8 cellular contexts compared by ENCODE assay signal in the genomic region with DNA sequence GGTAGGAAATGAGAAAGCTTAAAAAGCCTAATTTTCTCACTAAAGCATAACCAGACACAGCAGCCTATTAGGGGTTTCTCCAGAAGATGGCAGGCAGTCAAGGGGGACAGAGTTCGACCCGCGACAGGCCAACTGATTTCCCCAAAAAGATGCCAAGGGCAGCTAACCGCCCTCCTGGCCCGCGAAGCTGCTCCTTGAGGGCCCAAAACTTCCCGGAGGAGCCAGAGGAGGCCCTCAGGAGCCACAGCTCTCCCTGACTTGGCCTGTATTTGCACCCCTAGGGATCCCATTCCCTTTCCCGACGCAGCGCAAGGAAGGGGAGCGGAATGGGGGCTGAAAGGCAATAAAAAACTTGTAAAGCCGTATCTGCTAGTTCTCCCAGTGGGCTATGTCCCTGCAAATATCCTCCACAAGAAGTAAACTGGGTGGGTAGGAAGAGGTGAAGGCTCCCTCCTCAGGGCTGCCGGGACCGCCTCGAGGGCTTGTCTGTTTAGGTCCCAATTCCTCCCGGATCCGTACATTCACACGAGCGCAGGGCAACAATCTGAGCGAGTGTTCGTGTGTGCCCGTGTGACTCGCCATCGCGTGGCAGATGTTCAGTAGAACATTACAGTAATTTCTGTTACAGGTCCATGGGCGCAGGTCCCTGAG. TPM values are rescaled to one million over a fixed set of nuclear protein-coding genes. Genes with fewer than 3 reads are reported as not detected.
DNase-seq lines count a peak whose midpoint lies in the region; ATAC-seq and TF ChIP-seq lines count a peak whose summit lies in the region.

No MANE protein-coding gene starts in this region.

- H2AFZ ChIP-seq in ACC112 (ENCODE audit: low read length, unreplicated experiment) (peak overlapping the region; percentile 83), KMS-11 (ENCODE audit: low read depth) (peak overlapping the region; percentile 85)

- H3K9me3 ChIP-seq in lung (ENCODE audit: control insufficient read depth in 2 of 2, insufficient read depth in 1 of 2, low read length in 1 of 2) = no peaks in the 10 kb centered on the region

- H3K79me2 ChIP-seq in ACC112 (ENCODE audit: control insufficient read depth, insufficient read depth, low read length, unreplicated experiment) (peaks cover 41% of the 10 kb centered on the region), KMS-11 (ENCODE audit: insufficient read depth, low read depth) (peaks cover 8% of the 10 kb centered on the region; the same call in 1 of the 2 replicates)

- 4 to 8% methylated on average over 26 of the region's 26 CpGs for WGBS in lung, 2 donors
- WGBS in urinary bladder = 5% methylated on average over 26 of the region's 26 CpGs

- peak overlapping the region; percentile 99 for H3K4me2 ChIP-seq in KMS-11

- no peak for TF ChIP-seq CTCF in KMS-11 (conservative IDR thresholded peaks at IDR 0.05; ENCODE audit: low read depth, low read length)
- TF ChIP-seq CTCF in lung (IDR thresholded peaks at IDR 0.05; ENCODE audit: control extremely low read depth, extremely low read depth) = no peak

- H3K27ac ChIP-seq in ACC112 (ENCODE audit: low read depth, low read length) (peak overlapping the region; percentile 84), KMS-11 (peak overlapping the region; percentile 32; the same call in 1 of the 2 replicates), caudate nucleus (ENCODE audit: low read depth, low read length) (peak overlapping the region; percentile 97), lung (ENCODE audit: low read depth in 1 of 2, low read length in 1 of 2) (peak overlapping the region; percentile 74 to 97), urinary bladder (ENCODE audit: low read depth) (peak overlapping the region; percentile 94)

- DNase-seq in caudate nucleus (lab: John Stamatoyannopoulos, UW) (peak in 10 of 61 donors; percentile 32 to 77 (median 50)), lung (ENCODE audit: low spot score) (no peak), DMS53 (lab: John Stamatoyannopoulos, UW) (no peak), ureter (ENCODE audit: low spot score) (no peak)

- peak overlapping the region; percentile 88 for H3K4me3 ChIP-seq in ACC112 (ENCODE audit: low read depth, low read length)
- no peak overlapping the region for H3K4me3 ChIP-seq in KMS-11 (IDR thresholded peaks at IDR 0.05; ENCODE audit: insufficient read depth, low read depth, low read length)
- peak overlapping the region; percentile 82 for H3K4me3 ChIP-seq in lung
- H3K4me3 ChIP-seq in urinary bladder (ENCODE audit: low read depth, low read length) = peak overlapping the region; percentile 55

- H3K4me1 ChIP-seq in ACC112 (ENCODE audit: control insufficient read depth, insufficient read depth, low read length, unreplicated experiment) = peaks cover 21% of the 10 kb centered on the region
- peaks cover 56% of the 10 kb centered on the region for H3K4me1 ChIP-seq in KMS-11 (ENCODE audit: low read depth, poor library complexity, severe bottlenecking)
- peaks cover 5 to 14% of the 10 kb centered on the region in 2 donors for H3K4me1 ChIP-seq in lung (ENCODE audit: control insufficient read depth in 2 of 2, insufficient read depth in 2 of 2, low read length in 2 of 2)
- H3K4me1 ChIP-seq in urinary bladder (ENCODE audit: insufficient read depth) = no peaks in the 10 kb centered on the region

- H3K27me3 ChIP-seq in ACC112 (ENCODE audit: insufficient read depth, low read length) (peaks cover 11% of the 10 kb centered on the region), KMS-11 (ENCODE audit: insufficient read depth, low read depth) (no peaks in the 10 kb centered on the region), lung (ENCODE audit: control insufficient read depth, insufficient read depth) (no peaks in the 10 kb centered on the region)

- peak overlapping the region; percentile 29; the same call in 1 of the 2 replicates for H3K9ac ChIP-seq in KMS-11

- ATAC-seq in GM19023 (IDR thresholded peaks at IDR 0.05; ENCODE audit: unreplicated experiment) = peak; percentile 3
- ATAC-seq in lung (ENCODE audit: insufficient read depth, low FRiP score) = peak; percentile 7

- H3K36me3 ChIP-seq in ACC112 (ENCODE audit: insufficient read depth, low read length) (no peaks in the 10 kb centered on the region), KMS-11 (ENCODE audit: insufficient read depth) (no peaks in the 10 kb centered on the region), lung (ENCODE audit: control insufficient read depth in 2 of 2, insufficient read depth in 2 of 2, low read length in 2 of 2) (peaks cover 0 to 3% of the 10 kb centered on the region in 2 donors), urinary bladder (ENCODE audit: insufficient read depth) (no peaks in the 10 kb centered on the region)

- no peaks in the 10 kb centered on the region for H4K20me1 ChIP-seq in KMS-11 (ENCODE audit: insufficient read depth)

RNA-seq across cellular contexts. Expression of a gene that starts 0.8 kb away (rescaled TPM):
- 100 to 1,000 TPM in 1 of 2 donors, 10 to 100 TPM in 1; 48.2 to 132 TPM for total RNA-seq in lung
- 100 to 1,000 TPM; 133 to 162 TPM for polyA plus RNA-seq in lung
- 41.8 TPM for total RNA-seq in urinary bladder
- polyA plus RNA-seq in urinary bladder = 93.8 TPM
- 166 TPM for total RNA-seq in ureter

Comparison
In these comparisons a context has a peak if more than half of its experiments do, and no peak if none do; other contexts are left out.
1. H3K27ac ChIP-seq: peak in every context shown above with its lines; median percentile 97 in caudate nucleus; 94 in urinary bladder; 86 in lung; 84 in ACC112; 32 in KMS-11.